ENCODE assay signal across 1 cellular context in genomic region chr15:90869601-90870353, GRCh38.
TF ChIP-seq lines count a peak whose summit lies in the region.

No MANE protein-coding gene starts in this region.

TF ChIP-seq in HepG2, 621 proteins besides CTCF, POLR2A, EP300 and RAD21 (continued from another document):
- peak; percentile 51; the same call in 1 of the 2 replicates for TF ChIP-seq ZBTB33 (CRISPR knock-in tag; IDR thresholded peaks at IDR 0.05)
- TF ChIP-seq ZNF691 (CRISPR knock-in tag; IDR thresholded peaks at IDR 0.05; ENCODE audit: borderline replicate concordance, low read depth): no peak
- TF ChIP-seq HIVEP1 (CRISPR knock-in tag; IDR thresholded peaks at IDR 0.05): no peak
- TF ChIP-seq ZNF552 (CRISPR knock-in tag; IDR thresholded peaks at IDR 0.05; ENCODE audit: borderline replicate concordance): no peak
- TF ChIP-seq ZNF687 (CRISPR knock-in tag; IDR thresholded peaks at IDR 0.05): 0 out of 2 replicates have a peak, but pooled peaks have one; percentile 17
- no peak for TF ChIP-seq DR1 (CRISPR knock-in tag; IDR thresholded peaks at IDR 0.05)
- no peak for TF ChIP-seq SETDB1 (CRISPR knock-in tag; IDR thresholded peaks at IDR 0.05; ENCODE audit: borderline replicate concordance)
- peak; percentile 91 for TF ChIP-seq FOSL2 (CRISPR knock-in tag; IDR thresholded peaks at IDR 0.05)
- TF ChIP-seq GPBP1L1 (CRISPR knock-in tag; IDR thresholded peaks at IDR 0.05): no peak
- peak; percentile 70; the same call in 1 of the 2 replicates for TF ChIP-seq ETV5 (CRISPR knock-in tag; IDR thresholded peaks at IDR 0.05; ENCODE audit: borderline replicate concordance)
- no peak for TF ChIP-seq AGO1 (IDR thresholded peaks at IDR 0.05; ENCODE audit: low read depth, low read length, poor library complexity, severe bottlenecking)
- no peak for TF ChIP-seq ZNF710 (CRISPR knock-in tag; IDR thresholded peaks at IDR 0.05; ENCODE audit: borderline replicate concordance)
- TF ChIP-seq RXRA (CRISPR knock-in tag; IDR thresholded peaks at IDR 0.05): peak; percentile 17; the same call in 1 of the 2 replicates
- peak; percentile 34; the same call in 1 of the 2 replicates for TF ChIP-seq GATAD2A (CRISPR knock-in tag; IDR thresholded peaks at IDR 0.05)
- no peak for TF ChIP-seq ZNF34 (CRISPR knock-in tag; IDR thresholded peaks at IDR 0.05; ENCODE audit: borderline replicate concordance)
- TF ChIP-seq SP5 (CRISPR knock-in tag; IDR thresholded peaks at IDR 0.05; ENCODE audit: borderline replicate concordance, low read depth): 0 out of 2 replicates have a peak, but pooled peaks have one; percentile 15
- TF ChIP-seq TMF1 (CRISPR knock-in tag; IDR thresholded peaks at IDR 0.05; ENCODE audit: low read depth): no peak
